9 cellular contexts compared by ENCODE assay signal in genomic region chr11:61922539-61922938, GRCh38. TPM values are rescaled to one million over a fixed set of nuclear protein-coding genes. Genes with fewer than 3 reads are reported as not detected.
DNase-seq lines count a peak whose midpoint lies in the region; ATAC-seq and TF ChIP-seq lines count a peak whose summit lies in the region.
"Had no signal": no experiment of that assay in that cellular context is flagged by ENCODE, and none has a peak within 500 bp of the region (broad histone marks: within the 10 kb centered on the region; RNA-seq: fewer than 3 reads in every experiment).

No MANE protein-coding gene starts in this region.

- no peak for TF ChIP-seq CTCF in A673 (conservative IDR thresholded peaks at IDR 0.05; ENCODE audit: low read depth, low read length)

- no peaks in the 10 kb centered on the region for H3K9me3 Mint-ChIP-seq in effector memory CD8-positive, alpha-beta T cell
- H3K9me3 Mint-ChIP-seq in activated CD4-positive, alpha-beta T cell treated with anti-CD3 and anti-CD28 coated beads for 36 hours (ENCODE audit: low read depth): no peaks in the 10 kb centered on the region

- peaks cover 43% of the 10 kb centered on the region for H3K4me1 ChIP-seq in A673 (ENCODE audit: insufficient read depth, low read length, poor library complexity, severe bottlenecking)
- H3K4me1 ChIP-seq in mucosa of rectum (ENCODE audit: control insufficient read depth in 2 of 2, insufficient read depth in 2 of 2, low read length in 2 of 2): peaks cover 3 to 15% of the 10 kb centered on the region in 2 donors

- H3K27ac ChIP-seq in A673 (ENCODE audit: low read depth, low read length, poor library complexity, severe bottlenecking): peak overlapping the region; percentile 79
- peak overlapping the region; percentile 78 to 80 for H3K27ac ChIP-seq in mucosa of rectum (ENCODE audit: low read depth in 2 of 2, low read length in 2 of 2)

- DNase-seq in A673 (ENCODE audit: low spot score) (peak; percentile 97), NOMO-1 (lab: John Stamatoyannopoulos, UW; ENCODE audit: unreplicated experiment in 2 of 2) (peak; percentile 63 to 86), erythroblast (lab: John Stamatoyannopoulos, UW) (peak; percentile 72 to 79), cerebellar nuclear complex (lab: John Stamatoyannopoulos, UW) (no peak), NCI-H526 (lab: John Stamatoyannopoulos, UW) (no peak)
- no peak for DNase-seq in effector memory CD8-positive, alpha-beta T cell
- DNase-seq in activated CD4-positive, alpha-beta T cell treated with anti-CD3 and anti-CD28 coated beads for 36 hours: no peak
- DNase-seq: ACHN had no signal

- no TSS peak for BruUV-seq in A673 (replicated peaks; lab: Mats Ljungman, UMichigan)

- H3K27me3 ChIP-seq in A673 (replicated peaks; ENCODE audit: insufficient read depth, low read depth, low read length, poor library complexity) (no peaks in the 10 kb centered on the region), mucosa of rectum (ENCODE audit: control insufficient read depth in 2 of 2, insufficient read depth in 2 of 2, low read length in 2 of 2) (peaks cover 25 to 28% of the 10 kb centered on the region in 2 donors)

- TF ChIP-seq POLR2A in erythroblast (IDR thresholded peaks at IDR 0.05; ENCODE audit: low read length): no peak

- no peak overlapping the region for H3K4me3 Mint-ChIP-seq in effector memory CD8-positive, alpha-beta T cell
- no peak overlapping the region for H3K4me3 Mint-ChIP-seq in activated CD4-positive, alpha-beta T cell treated with anti-CD3 and anti-CD28 coated beads for 36 hours

- H3K36me3 Mint-ChIP-seq in effector memory CD8-positive, alpha-beta T cell (ENCODE audit: insufficient read depth): no peaks in the 10 kb centered on the region
- H3K36me3 Mint-ChIP-seq in activated CD4-positive, alpha-beta T cell treated with anti-CD3 and anti-CD28 coated beads for 36 hours (ENCODE audit: low read depth): no peaks in the 10 kb centered on the region

- H3K27me3 Mint-ChIP-seq in effector memory CD8-positive, alpha-beta T cell: peaks cover 55 to 80% of the 10 kb centered on the region in 2 donors
- peaks cover 27% of the 10 kb centered on the region for H3K27me3 Mint-ChIP-seq in activated CD4-positive, alpha-beta T cell treated with anti-CD3 and anti-CD28 coated beads for 36 hours

- H3K27ac Mint-ChIP-seq in effector memory CD8-positive, alpha-beta T cell: no peak overlapping the region
- H3K27ac Mint-ChIP-seq in activated CD4-positive, alpha-beta T cell treated with anti-CD3 and anti-CD28 coated beads for 36 hours: no peak overlapping the region

- ATAC-seq in effector memory CD8-positive, alpha-beta T cell (replicated peaks): no peak
- ATAC-seq in activated CD4-positive, alpha-beta T cell treated with anti-CD3 and anti-CD28 coated beads for 36 hours: no peak

- H3K4me1 Mint-ChIP-seq in effector memory CD8-positive, alpha-beta T cell (ENCODE audit: low read depth in 2 of 2): peaks cover 11 to 12% of the 10 kb centered on the region in 2 donors
- H3K4me1 Mint-ChIP-seq in activated CD4-positive, alpha-beta T cell treated with anti-CD3 and anti-CD28 coated beads for 36 hours: peaks cover 3% of the 10 kb centered on the region

- peak overlapping the region in 1 of 2 donors; percentile 34 for H3K9ac ChIP-seq in mucosa of rectum (ENCODE audit: low read depth in 1 of 2, low read length in 2 of 2)

- intact Hi-C loops in A673 (cut with micrococcal nuclease; ENCODE audit: unreplicated experiment): no loop called here
- intact Hi-C loops in activated CD4-positive, alpha-beta T cell treated with anti-CD3 and anti-CD28 coated beads for 36 hours (cut with DNase I, micrococcal nuclease): no loop called here

- H3K9me3 ChIP-seq in A673 (ENCODE audit: low read depth, low read length, poor library complexity, severe bottlenecking): no peaks in the 10 kb centered on the region
- no peaks in the 10 kb centered on the region for H3K9me3 ChIP-seq in mucosa of rectum (ENCODE audit: control insufficient read depth in 2 of 2, low read length in 2 of 2)

- H3K36me3 ChIP-seq in A673 (ENCODE audit: insufficient read depth, low read length, poor library complexity, severe bottlenecking) (no peaks in the 10 kb centered on the region), mucosa of rectum (ENCODE audit: control insufficient read depth in 2 of 2, insufficient read depth in 2 of 2, low read length in 2 of 2) (no peaks in the 10 kb centered on the region)

- no peak overlapping the region for H3K4me3 ChIP-seq in A673 (ENCODE audit: low read depth, low read length, poor library complexity, severe bottlenecking)
- H3K4me3 ChIP-seq in mucosa of rectum (ENCODE audit: low read length in 2 of 2): no peak overlapping the region

- CTCF ChIA-PET in A673 (lab: Charles Lee): interaction anchor here (0.6 to 1.3 kb wide), 4 partner anchors 20 to 25 kb away, joined by 4 to 5 read pairs (median 4); no protein-coding TSS in a partner anchor
- CTCF ChIA-PET in activated CD4-positive, alpha-beta T cell treated with anti-CD3 and anti-CD28 coated beads for 36 hours (lab: Charles Lee): interaction anchor here (0.6 to 1.4 kb wide), 3 partner anchors 26 to 186 kb away, joined by 3 to 4 read pairs (median 3); no protein-coding TSS in a partner anchor

- POLR2A ChIA-PET in A673 (lab: Charles Lee; ENCODE audit: low non-redundant PET): no interaction called here
- POLR2A ChIA-PET in activated CD4-positive, alpha-beta T cell treated with anti-CD3 and anti-CD28 coated beads for 36 hours (lab: Charles Lee): no interaction called here

RNA-seq across cellular contexts. Expression of gene RAB3IL1, which starts 5.2 kb away (rescaled TPM):
- 21.9 and 26.9 TPM in 2 replicates for total RNA-seq in A673 (2021)
- total RNA-seq in activated CD4-positive, alpha-beta T cell treated with anti-CD3 and anti-CD28 coated beads for 36 hours: under 1 TPM in 1 of 2 experiments, not detected in 1; 0.09 TPM

RNA-seq across cellular contexts. Expression of gene BEST1, which starts 27.6 kb away (rescaled TPM):
- total RNA-seq in A673 (2021): 5.3 and 8.6 TPM in 2 replicates
- under 1 TPM; 0.37 to 0.65 TPM for total RNA-seq in activated CD4-positive, alpha-beta T cell treated with anti-CD3 and anti-CD28 coated beads for 36 hours

RNA-seq across cellular contexts. Expression of gene FADS3, which starts 31.2 kb away (rescaled TPM):
- total RNA-seq in A673 (2021): 23.3 and 28.1 TPM in 2 replicates
- 10 to 100 TPM in 1 of 2 experiments, 1 to 10 TPM in 1; 7.2 to 10.1 TPM for total RNA-seq in activated CD4-positive, alpha-beta T cell treated with anti-CD3 and anti-CD28 coated beads for 36 hours

RNA-seq across cellular contexts. Expression of gene FTH1, which starts 44.9 kb away (rescaled TPM):
- total RNA-seq in A673 (2021): 2,291 and 2,484 TPM in 2 replicates
- total RNA-seq in activated CD4-positive, alpha-beta T cell treated with anti-CD3 and anti-CD28 coated beads for 36 hours: 100 to 1,000 TPM; 777 to 914 TPM

Comparison
In these comparisons a context has a peak if more than half of its experiments do, and no peak if none do; other contexts are left out.
1. DNase-seq: peak in A673 (single experiment), NOMO-1 (2 of 2) and erythroblast (2 of 2); none in effector memory CD8-positive, alpha-beta T cell (0 of 3), cerebellar nuclear complex (0 of 2), activated CD4-positive, alpha-beta T cell treated with anti-CD3 and anti-CD28 coated beads for 36 hours (single experiment) and NCI-H526 (0 of 2).
2. RNA of gene RAB3IL1, which starts 5.2 kb away (total RNA-seq): 21.9 to 26.9 TPM in A673; 0.09 TPM in activated CD4-positive, alpha-beta T cell treated with anti-CD3 and anti-CD28 coated beads for 36 hours; every median in the first group is over 10 times any median in the second.